1 cellular context compared by ENCODE assay signal in the genomic region with DNA sequence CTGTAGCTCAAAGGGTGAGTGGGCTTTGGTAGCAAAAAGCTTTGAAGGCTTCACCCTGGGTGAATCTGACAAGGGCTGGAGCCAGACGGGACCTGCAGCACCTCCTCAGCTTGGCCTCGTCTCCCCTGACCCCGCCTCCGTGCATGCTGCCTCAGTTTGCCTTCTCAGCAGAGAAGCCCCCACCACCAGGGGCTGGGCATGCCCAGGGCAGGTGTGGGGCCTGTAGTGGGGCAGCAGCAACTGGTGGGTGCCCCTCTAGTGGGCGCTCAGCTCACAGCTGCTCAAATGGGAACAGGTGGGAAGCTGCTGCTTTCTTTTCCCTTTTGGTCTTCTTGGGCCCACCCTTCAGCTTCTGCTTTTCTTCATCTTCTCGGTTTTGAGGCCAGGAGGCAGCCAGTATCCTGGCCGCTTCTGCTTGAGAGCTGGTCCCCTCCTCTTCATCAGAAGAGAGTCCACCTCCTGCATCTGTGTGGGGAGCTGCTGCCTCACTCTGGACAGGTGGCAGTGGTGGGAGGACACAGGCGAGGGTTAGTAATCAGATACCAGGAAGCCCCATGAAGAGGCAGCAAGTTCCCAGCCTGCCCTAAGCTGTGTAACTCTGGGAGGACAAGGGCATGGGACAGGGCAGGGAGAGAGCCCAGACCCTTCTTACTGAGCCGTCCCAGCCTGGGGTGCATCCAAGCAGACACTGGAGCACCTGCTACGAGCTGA.
TF ChIP-seq lines count a peak whose summit lies in the region.

No MANE protein-coding gene starts in this region.

TF ChIP-seq in endothelial cell of umbilical vein, 7 proteins besides CTCF, POLR2A, EP300 and RAD21:
- TF ChIP-seq MYC (IDR thresholded peaks at IDR 0.05; ENCODE audit: low read depth, low read length) (no peak), FOS (IDR thresholded peaks at IDR 0.05; ENCODE audit: borderline replicate concordance, insufficient read depth, low read length) (no peak), GATA2 (IDR thresholded peaks at IDR 0.05; ENCODE audit: insufficient read depth, insufficient read length, low read depth, low read length) (no peak), MAX (IDR thresholded peaks at IDR 0.05; ENCODE audit: insufficient read depth, insufficient read length) (no peak), EZH2 (IDR thresholded peaks at IDR 0.05; ENCODE audit: borderline replicate concordance, low read depth, low read length, severe bottlenecking) (no peak), JUN (IDR thresholded peaks at IDR 0.05; ENCODE audit: borderline replicate concordance, insufficient read depth, insufficient read length, low read depth) (no peak), POLR2AphosphoS5 (IDR thresholded peaks at IDR 0.05; ENCODE audit: insufficient read depth, low read depth, low read length) (no peak)
